20 cellular contexts compared by ENCODE assay signal in genomic region chr5:72325566-72326297, GRCh38. TPM values are rescaled to one million over a fixed set of nuclear protein-coding genes. Genes with fewer than 3 reads are reported as not detected.
DNase-seq lines count a peak whose midpoint lies in the region; ATAC-seq and TF ChIP-seq lines count a peak whose summit lies in the region.
"Had no signal": no experiment of that assay in that cellular context is flagged by ENCODE, and none has a peak within 500 bp of the region (broad histone marks: within the 10 kb centered on the region; RNA-seq: fewer than 3 reads in every experiment).

No MANE protein-coding gene starts in this region.

- no peaks in the 10 kb centered on the region for H3K9me3 ChIP-seq in stomach
- H3K9me3 ChIP-seq: heart left ventricle, left ventricle myocardium inferior had no signal

- no peak overlapping the region for H3K27ac Mint-ChIP-seq in progenitor cell of endocrine pancreas
- H3K27ac Mint-ChIP-seq: neural progenitor cell, type B pancreatic cell had no signal

- peaks cover 15% of the 10 kb centered on the region for H3K36me3 Mint-ChIP-seq in progenitor cell of endocrine pancreas (ENCODE audit: insufficient read depth)

- no peaks in the 10 kb centered on the region for H3K27me3 ChIP-seq in stomach
- H3K27me3 ChIP-seq: heart left ventricle, neural progenitor cell had no signal

- H3K36me3 ChIP-seq in stomach: peaks cover 6 to 67% (median 52%) of the 10 kb centered on the region in 4 donors

- ATAC-seq in HG03571 (IDR thresholded peaks at IDR 0.05; ENCODE audit: unreplicated experiment): no peak
- ATAC-seq: heart left ventricle, Panc1 had no signal

- TF ChIP-seq POLR2A in stomach (IDR thresholded peaks at IDR 0.05): no peak

- DNase-seq in DMS 273 (lab: John Stamatoyannopoulos, UW; ENCODE audit: unreplicated experiment): peak; percentile 42
- DNase-seq in DMS 273 treated with DMSO at 0.1 percent for 48 hours (lab: John Stamatoyannopoulos, UW): no peak
- DNase-seq in fibroblast of pulmonary artery (ENCODE audit: low read depth): peak; percentile 69
- DNase-seq in stomach: no peak
- DNase-seq in progenitor cell of endocrine pancreas (ENCODE audit: low spot score, unreplicated experiment): no peak
- no peak for DNase-seq in HuH-7.5 (ENCODE audit: low spot score)
- DNase-seq: activated naive CD4-positive, alpha-beta T cell treated with anti-CD3 and anti-CD28 coated beads, Interleukin-2, amount 50 U/mL, for 16 hours; DMS53; GOT3; heart left ventricle; left ventricle myocardium inferior; NCI-H510A; stimulated activated CD4-positive, alpha-beta T cell treated with anti-CD3 and anti-CD28 coated beads, Interleukin-12 subunit alpha, Interleukin-12 subunit beta, amount 100 ng/mL, for 4 hours; T-helper 9 cell had no signal

- intact Hi-C loops in stomach (cut with DNase I; ENCODE audit: low total_unique reads): no loop called here

- H3K4me3 ChIP-seq in WI38 (ENCODE audit: low read depth, low read length) (peak overlapping the region; percentile 15), fibroblast of pulmonary artery (replicated peaks; ENCODE audit: low read depth, low read length) (peak overlapping the region; percentile 19), stomach (no peak overlapping the region)
- H3K4me3 ChIP-seq: heart left ventricle, left ventricle myocardium inferior, neural progenitor cell had no signal

- no peaks in the 10 kb centered on the region for H3K4me1 Mint-ChIP-seq in progenitor cell of endocrine pancreas (ENCODE audit: low read depth)

- H3K4me1 ChIP-seq in stomach: peaks cover 3 to 15% (median 8%) of the 10 kb centered on the region in 4 donors
- H3K4me1 ChIP-seq: neural progenitor cell had no signal

- 73 to 87% (median 84%) methylated on average over 4 of the region's 4 CpGs for WGBS in stomach, 5 donors

- no peaks in the 10 kb centered on the region for H3K27me3 Mint-ChIP-seq in progenitor cell of endocrine pancreas
- H3K27me3 Mint-ChIP-seq: type B pancreatic cell had no signal

- no peak for TF ChIP-seq EP300 in stomach (IDR thresholded peaks at IDR 0.05)

- no peaks in the 10 kb centered on the region for H3K9me3 Mint-ChIP-seq in progenitor cell of endocrine pancreas (ENCODE audit: low read depth)
- H3K9me3 Mint-ChIP-seq: neural progenitor cell, type B pancreatic cell had no signal

- H3K27ac ChIP-seq in stomach: peak overlapping the region in 3 of 5 donors; percentile 5 to 47 (median 21)
- H3K27ac ChIP-seq: 22Rv1, heart left ventricle, left ventricle myocardium inferior, neural progenitor cell had no signal

- H3K4me3 Mint-ChIP-seq in progenitor cell of endocrine pancreas (ENCODE audit: low read depth): no peak overlapping the region
- H3K4me3 Mint-ChIP-seq: neural progenitor cell, type B pancreatic cell had no signal

- no peak for TF ChIP-seq CTCF in WI38 (IDR thresholded peaks at IDR 0.05; ENCODE audit: low read depth, low read length)
- TF ChIP-seq CTCF in fibroblast of pulmonary artery (IDR thresholded peaks at IDR 0.05; ENCODE audit: low read length, missing control alignments): no peak
- no peak for TF ChIP-seq CTCF in stomach (IDR thresholded peaks at IDR 0.05)
- TF ChIP-seq CTCF in progenitor cell of endocrine pancreas (IDR thresholded peaks at IDR 0.05; ENCODE audit: unreplicated experiment): no peak

RNA-seq across cellular contexts. Expression of gene PTCD2, which starts 5.6 kb away (rescaled TPM):
- 10 to 100 TPM in 1 of 5 donors, 1 to 10 TPM in 4; 1.3 to 56.7 (median 2.9) TPM for total RNA-seq in stomach
- polyA plus RNA-seq in stomach: 1 to 10 TPM; 1.7 to 3.8 (median 2.3) TPM
- total RNA-seq in progenitor cell of endocrine pancreas: 8.9 and 13.5 TPM in 2 replicates

RNA-seq across cellular contexts. Expression of gene MRPS27, which starts 5.7 kb away (rescaled TPM):
- total RNA-seq in stomach: 10 to 100 TPM; 14.8 to 43.3 (median 21.0) TPM
- 10 to 100 TPM; 22.0 to 24.5 (median 24.3) TPM for polyA plus RNA-seq in stomach
- total RNA-seq in progenitor cell of endocrine pancreas: 54.7 and 60.6 TPM in 2 replicates

Comparison
In these comparisons a context has a peak if more than half of its experiments do, and no peak if none do; other contexts are left out.
1. DNase-seq: peak in DMS 273 (single experiment) and fibroblast of pulmonary artery (single experiment); none in DMS 273 treated with DMSO at 0.1 percent for 48 hours (single experiment), stomach (single experiment), progenitor cell of endocrine pancreas (single experiment) and HuH-7.5 (single experiment).
2. H3K4me3 ChIP-seq: peak in WI38 (single experiment) and fibroblast of pulmonary artery (single experiment); none in stomach (0 of 4).